Comparison of ENCODE assay signal across 3 cellular contexts in the genomic region with DNA sequence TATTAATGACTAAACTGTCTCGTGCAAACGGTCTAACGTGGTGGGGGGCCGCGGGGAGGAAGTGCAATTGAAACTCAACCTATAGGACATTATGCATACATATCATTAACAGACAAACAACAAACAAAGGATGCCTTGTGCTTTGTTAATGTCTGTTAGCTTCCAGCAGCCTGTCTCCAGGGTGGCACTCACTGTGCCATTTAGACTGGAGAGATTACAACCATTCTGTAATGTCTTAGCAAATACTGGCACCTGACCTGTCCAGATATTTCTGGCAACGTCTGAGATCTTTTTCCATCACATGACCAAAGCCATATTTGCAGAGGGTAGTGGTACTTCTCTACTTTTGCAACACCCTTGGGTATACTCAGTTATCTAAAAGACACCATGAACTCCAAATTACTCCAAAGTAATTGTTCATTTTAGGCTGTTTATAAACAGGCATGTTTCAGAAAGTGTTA.
TF ChIP-seq lines count a peak whose summit lies in the region.

No MANE protein-coding gene starts in this region.

TF ChIP-seq in liver, 16 proteins besides CTCF, POLR2A, EP300 and RAD21:
- TF ChIP-seq, protein P1, sequence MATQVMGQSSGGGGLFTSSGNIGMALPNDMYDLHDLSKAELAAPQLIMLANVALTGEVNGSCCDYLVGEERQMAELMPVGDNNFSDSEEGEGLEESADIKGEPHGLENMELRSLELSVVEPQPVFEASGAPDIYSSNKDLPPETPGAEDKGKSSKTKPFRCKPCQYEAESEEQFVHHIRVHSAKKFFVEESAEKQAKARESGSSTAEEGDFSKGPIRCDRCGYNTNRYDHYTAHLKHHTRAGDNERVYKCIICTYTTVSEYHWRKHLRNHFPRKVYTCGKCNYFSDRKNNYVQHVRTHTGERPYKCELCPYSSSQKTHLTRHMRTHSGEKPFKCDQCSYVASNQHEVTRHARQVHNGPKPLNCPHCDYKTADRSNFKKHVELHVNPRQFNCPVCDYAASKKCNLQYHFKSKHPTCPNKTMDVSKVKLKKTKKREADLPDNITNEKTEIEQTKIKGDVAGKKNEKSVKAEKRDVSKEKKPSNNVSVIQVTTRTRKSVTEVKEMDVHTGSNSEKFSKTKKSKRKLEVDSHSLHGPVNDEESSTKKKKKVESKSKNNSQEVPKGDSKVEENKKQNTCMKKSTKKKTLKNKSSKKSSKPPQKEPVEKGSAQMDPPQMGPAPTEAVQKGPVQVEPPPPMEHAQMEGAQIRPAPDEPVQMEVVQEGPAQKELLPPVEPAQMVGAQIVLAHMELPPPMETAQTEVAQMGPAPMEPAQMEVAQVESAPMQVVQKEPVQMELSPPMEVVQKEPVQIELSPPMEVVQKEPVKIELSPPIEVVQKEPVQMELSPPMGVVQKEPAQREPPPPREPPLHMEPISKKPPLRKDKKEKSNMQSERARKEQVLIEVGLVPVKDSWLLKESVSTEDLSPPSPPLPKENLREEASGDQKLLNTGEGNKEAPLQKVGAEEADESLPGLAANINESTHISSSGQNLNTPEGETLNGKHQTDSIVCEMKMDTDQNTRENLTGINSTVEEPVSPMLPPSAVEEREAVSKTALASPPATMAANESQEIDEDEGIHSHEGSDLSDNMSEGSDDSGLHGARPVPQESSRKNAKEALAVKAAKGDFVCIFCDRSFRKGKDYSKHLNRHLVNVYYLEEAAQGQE (IDR thresholded peaks at IDR 0.05) = no peak
- TF ChIP-seq FOXA1 (IDR thresholded peaks at IDR 0.05) (no peak), EGR1 (IDR thresholded peaks at IDR 0.05; ENCODE audit: low read depth in 2 of 2) (peak in 1 of 2 donors; percentile 63), SP1 (IDR thresholded peaks at IDR 0.05) (peak; percentile 5), NR2F2 (IDR thresholded peaks at IDR 0.05) (no peak), RXRA (IDR thresholded peaks at IDR 0.05) (peak; percentile 11 to 30), HNF4A (conservative IDR thresholded peaks at IDR 0.05) (peak in 1 of 2 donors; percentile 24), TAF1 (conservative IDR thresholded peaks at IDR 0.05) (no peak)
- TF ChIP-seq, protein P2, sequence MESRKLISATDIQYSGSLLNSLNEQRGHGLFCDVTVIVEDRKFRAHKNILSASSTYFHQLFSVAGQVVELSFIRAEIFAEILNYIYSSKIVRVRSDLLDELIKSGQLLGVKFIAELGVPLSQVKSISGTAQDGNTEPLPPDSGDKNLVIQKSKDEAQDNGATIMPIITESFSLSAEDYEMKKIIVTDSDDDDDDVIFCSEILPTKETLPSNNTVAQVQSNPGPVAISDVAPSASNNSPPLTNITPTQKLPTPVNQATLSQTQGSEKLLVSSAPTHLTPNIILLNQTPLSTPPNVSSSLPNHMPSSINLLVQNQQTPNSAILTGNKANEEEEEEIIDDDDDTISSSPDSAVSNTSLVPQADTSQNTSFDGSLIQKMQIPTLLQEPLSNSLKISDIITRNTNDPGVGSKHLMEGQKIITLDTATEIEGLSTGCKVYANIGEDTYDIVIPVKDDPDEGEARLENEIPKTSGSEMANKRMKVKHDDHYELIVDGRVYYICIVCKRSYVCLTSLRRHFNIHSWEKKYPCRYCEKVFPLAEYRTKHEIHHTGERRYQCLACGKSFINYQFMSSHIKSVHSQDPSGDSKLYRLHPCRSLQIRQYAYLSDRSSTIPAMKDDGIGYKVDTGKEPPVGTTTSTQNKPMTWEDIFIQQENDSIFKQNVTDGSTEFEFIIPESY (IDR thresholded peaks at IDR 0.05) = no peak
- TF ChIP-seq, protein P3, sequence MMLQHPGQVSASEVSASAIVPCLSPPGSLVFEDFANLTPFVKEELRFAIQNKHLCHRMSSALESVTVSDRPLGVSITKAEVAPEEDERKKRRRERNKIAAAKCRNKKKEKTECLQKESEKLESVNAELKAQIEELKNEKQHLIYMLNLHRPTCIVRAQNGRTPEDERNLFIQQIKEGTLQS (IDR thresholded peaks at IDR 0.05) = no peak

TF ChIP-seq in HepG2, 621 proteins besides CTCF, POLR2A, EP300 and RAD21:
- TF ChIP-seq ZNF260 (CRISPR knock-in tag; IDR thresholded peaks at IDR 0.05; ENCODE audit: borderline replicate concordance, low read depth) (no peak), RFXAP (CRISPR knock-in tag; IDR thresholded peaks at IDR 0.05; ENCODE audit: borderline replicate concordance) (no peak), TBX3 (IDR thresholded peaks at IDR 0.05; ENCODE audit: borderline replicate concordance) (no peak), ZNF136 (CRISPR knock-in tag; IDR thresholded peaks at IDR 0.05; ENCODE audit: low read depth) (no peak), PCBP1 (IDR thresholded peaks at IDR 0.05; ENCODE audit: borderline replicate concordance, low read depth, low read length) (no peak)
- TF ChIP-seq, protein P4, sequence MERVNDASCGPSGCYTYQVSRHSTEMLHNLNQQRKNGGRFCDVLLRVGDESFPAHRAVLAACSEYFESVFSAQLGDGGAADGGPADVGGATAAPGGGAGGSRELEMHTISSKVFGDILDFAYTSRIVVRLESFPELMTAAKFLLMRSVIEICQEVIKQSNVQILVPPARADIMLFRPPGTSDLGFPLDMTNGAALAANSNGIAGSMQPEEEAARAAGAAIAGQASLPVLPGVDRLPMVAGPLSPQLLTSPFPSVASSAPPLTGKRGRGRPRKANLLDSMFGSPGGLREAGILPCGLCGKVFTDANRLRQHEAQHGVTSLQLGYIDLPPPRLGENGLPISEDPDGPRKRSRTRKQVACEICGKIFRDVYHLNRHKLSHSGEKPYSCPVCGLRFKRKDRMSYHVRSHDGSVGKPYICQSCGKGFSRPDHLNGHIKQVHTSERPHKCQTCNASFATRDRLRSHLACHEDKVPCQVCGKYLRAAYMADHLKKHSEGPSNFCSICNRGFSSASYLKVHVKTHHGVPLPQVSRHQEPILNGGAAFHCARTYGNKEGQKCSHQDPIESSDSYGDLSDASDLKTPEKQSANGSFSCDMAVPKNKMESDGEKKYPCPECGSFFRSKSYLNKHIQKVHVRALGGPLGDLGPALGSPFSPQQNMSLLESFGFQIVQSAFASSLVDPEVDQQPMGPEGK (CRISPR knock-in tag; IDR thresholded peaks at IDR 0.05) = no peak
TF ChIP-seq in HepG2: peak in this region for 0.

TF ChIP-seq in GM12878, 131 proteins besides CTCF, POLR2A, EP300 and RAD21:
- TF ChIP-seq SMAD1 (IDR thresholded peaks at IDR 0.05; ENCODE audit: low read depth, partially characterized antibody) (no peak), RAD51 (IDR thresholded peaks at IDR 0.05) (peak; percentile 33)
